1 cellular context compared by ENCODE assay signal in genomic region chr15:77369168-77369567, GRCh38.
TF ChIP-seq lines count a peak whose summit lies in the region.

No MANE protein-coding gene starts in this region.

TF ChIP-seq in HepG2, 621 proteins besides CTCF, POLR2A, EP300 and RAD21:
- TF ChIP-seq PATZ1 (CRISPR knock-in tag; IDR thresholded peaks at IDR 0.05) (no peak), ZC3H4 (CRISPR knock-in tag; IDR thresholded peaks at IDR 0.05; ENCODE audit: borderline replicate concordance) (no peak)
